7 cellular contexts compared by ENCODE assay signal in genomic region chr2:69894737-69895136, GRCh38. TPM values are rescaled to one million over a fixed set of nuclear protein-coding genes. Genes with fewer than 3 reads are reported as not detected.
DNase-seq lines count a peak whose midpoint lies in the region; ATAC-seq and TF ChIP-seq lines count a peak whose summit lies in the region.
"Not testable (repeated sequence)": the region's sequence is repeated elsewhere in the genome, so short reads cannot be mapped to it uniquely, and the experiment has no call there.

No MANE protein-coding gene starts in this region.

- H3K27me3 ChIP-seq in heart left ventricle; mononuclear cell (ENCODE audit: insufficient read depth, low read length); gastrocnemius medialis: not testable (repeated sequence)

- peaks cover 39% of the 10 kb centered on the region for H3K36me3 ChIP-seq in OCI-LY7 (ENCODE audit: insufficient read depth, low read length)
- peaks cover 0 to 47% (median 43%) of the 10 kb centered on the region in 9 donors for H3K36me3 ChIP-seq in heart left ventricle
- H3K36me3 ChIP-seq in gastrocnemius medialis = peaks cover 0 to 45% of the 10 kb centered on the region in 2 donors

- H3K27me3 Mint-ChIP-seq in activated T-cell treated with anti-CD3 and anti-CD28 coated beads, Interleukin-2, amount 50 U/mL, for 4 hours (ENCODE audit: low read depth) = not testable (repeated sequence)

- not testable (repeated sequence) for TF ChIP-seq CTCF in OCI-LY7 (conservative IDR thresholded peaks at IDR 0.05; ENCODE audit: low read length); choroid plexus epithelial cell (conservative IDR thresholded peaks at IDR 0.05; ENCODE audit: low read depth, low read length); heart left ventricle (IDR thresholded peaks at IDR 0.05); gastrocnemius medialis (IDR thresholded peaks at IDR 0.05 in 4 of 5, conservative IDR thresholded peaks at IDR 0.05 in 1 of 5)

- peak overlapping the region; percentile 89 for H3K4me2 ChIP-seq in OCI-LY7 (ENCODE audit: low read length)

- intact Hi-C loops in OCI-LY7 (cut with micrococcal nuclease; ENCODE audit: unreplicated experiment) = not testable (repeated sequence)
- intact Hi-C loops in heart left ventricle (cut with DNase I) = loop anchor here in 1 of 10 donors (10.0 kb wide), 1 partner anchor 170 kb away; no protein-coding TSS in a partner anchor
- intact Hi-C loops in gastrocnemius medialis (cut with DNase I; ENCODE audit: low total_unique reads) = loop anchor here (5.0 kb wide), 1 partner anchor 248 kb away; no protein-coding TSS in a partner anchor

- not testable (repeated sequence) for ATAC-seq in activated T-cell treated with anti-CD3 and anti-CD28 coated beads, Interleukin-2, amount 50 U/mL, for 4 hours; gastrocnemius medialis
- ATAC-seq in heart left ventricle = peak in 1 of 4 donors; percentile 15

- in situ Hi-C loops in gastrocnemius medialis (cut with MboI; ENCODE audit: low sequenced_read_pairs in 4 of 4) = not testable (repeated sequence)

- not testable (repeated sequence) for H4K20me1 ChIP-seq in OCI-LY7 (ENCODE audit: insufficient read depth, low read length)

- not testable (repeated sequence) for H3K9me3 ChIP-seq in OCI-LY7 (ENCODE audit: low read length); heart left ventricle; mononuclear cell (ENCODE audit: low read depth, low read length); gastrocnemius medialis

- CTCF ChIA-PET in OCI-LY7 (lab: Charles Lee; ENCODE audit: unreplicated experiment) = not testable (repeated sequence)

- peaks cover 43% of the 10 kb centered on the region for H3K4me1 Mint-ChIP-seq in activated T-cell treated with anti-CD3 and anti-CD28 coated beads, Interleukin-2, amount 50 U/mL, for 4 hours (ENCODE audit: low read depth)

- H3K9me2 ChIP-seq in OCI-LY7 (ENCODE audit: insufficient read depth, low read length) = not testable (repeated sequence)

- POLR2A ChIA-PET in OCI-LY7 (lab: Charles Lee) = interaction anchor here (0.7 to 1.6 kb wide), 3 partner anchors 12 to 257 kb away, joined by 3 to 13 read pairs (median 4); partner anchors contain the start of gene MXD1

- H3K4me1 ChIP-seq in OCI-LY7 (ENCODE audit: insufficient read depth, low read length, poor library complexity, severe bottlenecking) (peaks cover 13% of the 10 kb centered on the region), heart left ventricle (peaks cover 0 to 29% (median 15%) of the 10 kb centered on the region in 12 donors), mononuclear cell (ENCODE audit: insufficient read depth, low read length) (peaks cover 31% of the 10 kb centered on the region), gastrocnemius medialis (peaks cover 15 to 19% of the 10 kb centered on the region in 2 donors)

- H2AFZ ChIP-seq in OCI-LY7 (ENCODE audit: low read length) = not testable (repeated sequence)

- peaks cover 19% of the 10 kb centered on the region for H3K79me2 ChIP-seq in OCI-LY7 (ENCODE audit: insufficient read depth, low read depth, low read length)

- not testable (repeated sequence) for BruUV-seq in OCI-LY7 (replicated peaks; lab: Mats Ljungman, UMichigan)

- WGBS in heart left ventricle, 4 donors = 33 to 36% (median 36%) methylated on average over 23 of the region's 23 CpGs

- not testable (repeated sequence) for TF ChIP-seq POLR2A in heart left ventricle (IDR thresholded peaks at IDR 0.05); gastrocnemius medialis (IDR thresholded peaks at IDR 0.05)

- peaks cover 14% of the 10 kb centered on the region for H3K36me3 Mint-ChIP-seq in activated T-cell treated with anti-CD3 and anti-CD28 coated beads, Interleukin-2, amount 50 U/mL, for 4 hours (ENCODE audit: insufficient read depth)

- DNase-seq in OCI-LY7 (ENCODE audit: low spot score); activated T-cell treated with anti-CD3 and anti-CD28 coated beads, Interleukin-2, amount 50 U/mL, for 4 hours; choroid plexus epithelial cell (ENCODE audit: low read depth); heart left ventricle; gastrocnemius medialis: not testable (repeated sequence)

- peak overlapping the region; percentile 100 for H3K4me3 ChIP-seq in GM08714 (ENCODE audit: low read length)
- peak overlapping the region; percentile 85 for H3K4me3 ChIP-seq in OCI-LY7 (ENCODE audit: low read depth, low read length, poor library complexity, severe bottlenecking)
- peak overlapping the region; percentile 73 for H3K4me3 ChIP-seq in choroid plexus epithelial cell (ENCODE audit: low read depth, low read length)
- H3K4me3 ChIP-seq in heart left ventricle = peak overlapping the region; percentile 56 to 93 (median 80)
- peak overlapping the region; percentile 99 for H3K4me3 ChIP-seq in mononuclear cell (ENCODE audit: low read length)
- H3K4me3 ChIP-seq in gastrocnemius medialis = peak overlapping the region; percentile 70 to 85 (median 79)

- not testable (repeated sequence) for H3K27ac ChIP-seq in OCI-LY7 (ENCODE audit: low read depth, low read length, poor library complexity, severe bottlenecking)
- H3K27ac ChIP-seq in heart left ventricle = peak overlapping the region in 7 of 12 donors; percentile 79 to 91 (median 86)
- peak overlapping the region; percentile 85 to 88 (median 87) for H3K27ac ChIP-seq in gastrocnemius medialis

- peak overlapping the region; percentile 100 for H3K4me3 Mint-ChIP-seq in activated T-cell treated with anti-CD3 and anti-CD28 coated beads, Interleukin-2, amount 50 U/mL, for 4 hours

- H3K9me3 Mint-ChIP-seq in activated T-cell treated with anti-CD3 and anti-CD28 coated beads, Interleukin-2, amount 50 U/mL, for 4 hours = not testable (repeated sequence)

RNA-seq across cellular contexts. Expression of gene SNRNP27, which starts 1.0 kb away (rescaled TPM):
- total RNA-seq in OCI-LY7 (2014; rRNA removed; shearing (Covaris generic)) = 42.2 and 61.9 TPM in 2 replicates
- 76.0 and 82.4 TPM in 2 replicates for total RNA-seq in OCI-LY7 (2022)
- total RNA-seq in activated T-cell treated with anti-CD3 and anti-CD28 coated beads, Interleukin-2, amount 50 U/mL, for 4 hours = 10 to 100 TPM; 57.4 to 77.1 (median 75.4) TPM
- total RNA-seq in heart left ventricle = 10 to 100 TPM; 48.4 to 75.4 (median 55.0) TPM
- 10 to 100 TPM; 37.5 to 97.8 TPM for polyA plus RNA-seq in heart left ventricle
- 66.4 TPM for total RNA-seq in mononuclear cell
- total RNA-seq in gastrocnemius medialis = 100 to 1,000 TPM; 109 to 161 (median 130) TPM

RNA-seq across cellular contexts. Expression of gene MXD1, which starts 20.2 kb away (rescaled TPM):
- total RNA-seq in OCI-LY7 (2014; rRNA removed; shearing (Covaris generic)) = 1.1 and 2.2 TPM in 2 replicates
- total RNA-seq in OCI-LY7 (2022) (2.8 and 2.9 TPM in 2 replicates), heart left ventricle (10 to 100 TPM in 1 of 9 donors, 1 to 10 TPM in 8; 3.2 to 17.0 (median 5.1) TPM), mononuclear cell (80.9 TPM), gastrocnemius medialis (1 to 10 TPM; 6.1 to 8.6 (median 6.9) TPM)
- 10 to 100 TPM in 2 of 3 donors, 1 to 10 TPM in 1; 9.2 to 12.5 (median 11.8) TPM for total RNA-seq in activated T-cell treated with anti-CD3 and anti-CD28 coated beads, Interleukin-2, amount 50 U/mL, for 4 hours
- 1 to 10 TPM; 1.6 to 3.7 TPM for polyA plus RNA-seq in heart left ventricle
